1 cellular context compared by ENCODE assay signal in the genomic region with DNA sequence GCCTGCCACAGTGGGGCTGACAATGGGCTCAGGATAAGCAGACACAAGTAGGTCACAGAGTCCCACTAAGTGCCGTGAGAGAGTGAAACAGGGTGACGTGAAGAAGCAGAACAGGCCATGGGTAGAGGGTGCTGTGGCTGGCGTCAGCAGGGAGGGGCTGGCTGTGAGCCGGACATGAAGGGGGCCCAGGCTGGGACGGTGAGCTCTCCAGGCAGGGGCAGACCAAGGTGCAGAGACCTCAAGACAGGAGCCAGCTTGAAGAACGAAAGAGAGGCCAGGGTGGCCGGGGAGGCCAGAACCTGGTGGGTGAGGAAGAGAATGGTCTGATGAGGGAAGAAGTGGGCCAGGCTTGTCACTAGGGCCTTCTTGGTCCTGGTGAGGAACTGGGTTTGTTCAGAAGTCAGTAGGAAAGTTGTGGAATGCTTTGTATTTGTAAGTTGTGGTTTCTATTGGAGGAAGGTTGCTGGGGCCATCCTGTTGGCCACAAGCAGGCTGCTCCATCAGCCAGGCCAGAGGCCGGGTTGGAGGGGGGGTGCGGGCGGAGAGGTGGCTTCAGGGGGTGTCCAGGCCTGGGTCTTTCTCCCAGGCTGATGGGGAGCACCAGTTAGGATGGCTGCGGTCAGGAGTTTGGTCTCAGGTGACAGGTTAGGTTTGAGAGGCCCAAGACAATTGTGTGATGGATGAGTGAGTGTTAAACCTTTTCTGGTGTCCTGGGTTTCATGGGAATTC.
TF ChIP-seq lines count a peak whose summit lies in the region.

No MANE protein-coding gene starts in this region.

TF ChIP-seq in IMR-90, 13 proteins besides CTCF, POLR2A, EP300 and RAD21:
- TF ChIP-seq NFE2L2 (IDR thresholded peaks at IDR 0.05; ENCODE audit: low read depth, low read length) (no peak), CHD1 (IDR thresholded peaks at IDR 0.05; ENCODE audit: low read depth, low read length) (no peak), CEBPB (IDR thresholded peaks at IDR 0.05; ENCODE audit: low read depth, low read length) (no peak), MXI1 (IDR thresholded peaks at IDR 0.05; ENCODE audit: borderline replicate concordance, low read depth, low read length) (no peak), MAZ (IDR thresholded peaks at IDR 0.05; ENCODE audit: borderline replicate concordance, low read depth, low read length) (no peak), RFX5 (IDR thresholded peaks at IDR 0.05; ENCODE audit: low read depth, low read length) (no peak), BHLHE40 (IDR thresholded peaks at IDR 0.05; ENCODE audit: low read depth, low read length) (no peak), SMC3 (IDR thresholded peaks at IDR 0.05; ENCODE audit: low read depth, low read length) (no peak), FOS (IDR thresholded peaks at IDR 0.05; ENCODE audit: low read depth, low read length) (no peak), RCOR1 (IDR thresholded peaks at IDR 0.05; ENCODE audit: insufficient replicate concordance, low read length) (no peak), MAFK (IDR thresholded peaks at IDR 0.05; ENCODE audit: low read depth, low read length) (no peak)
- TF ChIP-seq, protein P1, sequence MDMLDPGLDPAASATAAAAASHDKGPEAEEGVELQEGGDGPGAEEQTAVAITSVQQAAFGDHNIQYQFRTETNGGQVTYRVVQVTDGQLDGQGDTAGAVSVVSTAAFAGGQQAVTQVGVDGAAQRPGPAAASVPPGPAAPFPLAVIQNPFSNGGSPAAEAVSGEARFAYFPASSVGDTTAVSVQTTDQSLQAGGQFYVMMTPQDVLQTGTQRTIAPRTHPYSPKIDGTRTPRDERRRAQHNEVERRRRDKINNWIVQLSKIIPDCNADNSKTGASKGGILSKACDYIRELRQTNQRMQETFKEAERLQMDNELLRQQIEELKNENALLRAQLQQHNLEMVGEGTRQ (IDR thresholded peaks at IDR 0.05; ENCODE audit: low read depth, low read length), result no peak
- TF ChIP-seq, protein P2, sequence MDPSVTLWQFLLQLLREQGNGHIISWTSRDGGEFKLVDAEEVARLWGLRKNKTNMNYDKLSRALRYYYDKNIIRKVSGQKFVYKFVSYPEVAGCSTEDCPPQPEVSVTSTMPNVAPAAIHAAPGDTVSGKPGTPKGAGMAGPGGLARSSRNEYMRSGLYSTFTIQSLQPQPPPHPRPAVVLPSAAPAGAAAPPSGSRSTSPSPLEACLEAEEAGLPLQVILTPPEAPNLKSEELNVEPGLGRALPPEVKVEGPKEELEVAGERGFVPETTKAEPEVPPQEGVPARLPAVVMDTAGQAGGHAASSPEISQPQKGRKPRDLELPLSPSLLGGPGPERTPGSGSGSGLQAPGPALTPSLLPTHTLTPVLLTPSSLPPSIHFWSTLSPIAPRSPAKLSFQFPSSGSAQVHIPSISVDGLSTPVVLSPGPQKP (IDR thresholded peaks at IDR 0.05; ENCODE audit: borderline replicate concordance, low read depth, low read length), result no peak
